In genomic region chr10:74827694-74828093, GRCh38 we compare ENCODE assay signal across 9 cellular contexts. TPM values are rescaled to one million over a fixed set of nuclear protein-coding genes. Genes with fewer than 3 reads are reported as not detected.
DNase-seq lines count a peak whose midpoint lies in the region; ATAC-seq and TF ChIP-seq lines count a peak whose summit lies in the region.
"Had no signal": no experiment of that assay in that cellular context is flagged by ENCODE, and none has a peak within 500 bp of the region (broad histone marks: within the 10 kb centered on the region; RNA-seq: fewer than 3 reads in every experiment).

No MANE protein-coding gene starts in this region.

- no peak for TF ChIP-seq CTCF in transverse colon (IDR thresholded peaks at IDR 0.05)

- H3K9ac ChIP-seq in adipocyte (ENCODE audit: low read length), result no peak overlapping the region

- no peak for TF ChIP-seq EP300 in transverse colon (IDR thresholded peaks at IDR 0.05; ENCODE audit: low read depth)

- in situ Hi-C loops in transverse colon (cut with MboI; ENCODE audit: low pct_ligation_motif_present in 1 of 4, low pct_unique_long_range_greater_than_20kb in 1 of 4, low sequenced_read_pairs in 3 of 4), result no loop called here

- peaks cover 58% of the 10 kb centered on the region for H3K4me1 Mint-ChIP-seq in activated naive CD4-positive, alpha-beta T cell treated with anti-CD3 and anti-CD28 coated beads for 36 hours (ENCODE audit: low read depth)
- peaks cover 31% of the 10 kb centered on the region for H3K4me1 Mint-ChIP-seq in memory B cell

- no peak overlapping the region for H3K27ac Mint-ChIP-seq in activated naive CD4-positive, alpha-beta T cell treated with anti-CD3 and anti-CD28 coated beads for 36 hours
- H3K27ac Mint-ChIP-seq in memory B cell, result peak overlapping the region; percentile 92

- H3K36me3 ChIP-seq in adipocyte (ENCODE audit: control insufficient read depth, insufficient read depth, low read length, severe bottlenecking) (no peaks in the 10 kb centered on the region), transverse colon (no peaks in the 10 kb centered on the region)

- H3K36me3 Mint-ChIP-seq in activated naive CD4-positive, alpha-beta T cell treated with anti-CD3 and anti-CD28 coated beads for 36 hours (ENCODE audit: low read depth), result no peaks in the 10 kb centered on the region
- no peaks in the 10 kb centered on the region for H3K36me3 Mint-ChIP-seq in memory B cell

- H3K27me3 ChIP-seq in adipocyte (replicated peaks; ENCODE audit: control insufficient read depth, insufficient read depth, low read length), result no peaks in the 10 kb centered on the region
- no peaks in the 10 kb centered on the region for H3K27me3 ChIP-seq in transverse colon

- DNase-seq in activated naive CD4-positive, alpha-beta T cell treated with anti-CD3 and anti-CD28 coated beads for 36 hours, result peak; percentile 13
- DNase-seq in activated naive CD4-positive, alpha-beta T cell (lab: John Stamatoyannopoulos, UW), result no peak
- no peak for DNase-seq in adipocyte (ENCODE audit: low read depth)
- DNase-seq in memory B cell (ENCODE audit: low spot score in 2 of 2), result no peak
- DNase-seq in transverse colon, result no peak
- DNase-seq in NCI-H2107 treated with DMSO at 0.1 percent for 48 hours (lab: John Stamatoyannopoulos, UW; ENCODE audit: unreplicated experiment), result no peak
- DNase-seq: NCI-H1694 had no signal

- peak overlapping the region; percentile 98 to 99 (median 99) for H3K27ac ChIP-seq in transverse colon

- H3K27me3 Mint-ChIP-seq in activated naive CD4-positive, alpha-beta T cell treated with anti-CD3 and anti-CD28 coated beads for 36 hours (ENCODE audit: low read depth), result no peaks in the 10 kb centered on the region
- H3K27me3 Mint-ChIP-seq in memory B cell, result no peaks in the 10 kb centered on the region

- intact Hi-C loops in activated naive CD4-positive, alpha-beta T cell treated with anti-CD3 and anti-CD28 coated beads for 36 hours (cut with micrococcal nuclease), result loop anchor here (2.0 to 5.0 kb wide), 7 partner anchors 27 to 1730 kb away; partner anchors contain the start of genes ANXA7, NDST2 and P4HA1
- intact Hi-C loops in transverse colon (cut with DNase I; ENCODE audit: low total_unique reads), result loop anchor here (10.0 kb wide), 2 partner anchors 157 to 407 kb away; partner anchors contain the start of gene COMTD1

- H3K4me1 ChIP-seq in adipocyte (ENCODE audit: control insufficient read depth, insufficient read depth, low read length) (peaks cover 18% of the 10 kb centered on the region), transverse colon (peaks cover 19 to 48% (median 35%) of the 10 kb centered on the region in 4 donors)

- 83 to 86% methylated on average over 6 to 7 of the region's 7 CpGs for WGBS in transverse colon (ENCODE audit: low coverage in 1 of 2), 2 donors

- CTCF ChIA-PET in activated naive CD4-positive, alpha-beta T cell treated with anti-CD3 and anti-CD28 coated beads for 36 hours (lab: Charles Lee), result interaction anchor here (0.7 kb wide), 1 partner anchor 191 kb away, joined by 3 read pairs; no protein-coding TSS in a partner anchor

- H3K9me3 Mint-ChIP-seq in activated naive CD4-positive, alpha-beta T cell treated with anti-CD3 and anti-CD28 coated beads for 36 hours, result no peaks in the 10 kb centered on the region
- H3K9me3 Mint-ChIP-seq in memory B cell, result no peaks in the 10 kb centered on the region

- peak overlapping the region; percentile 92 for H3K4me3 ChIP-seq in adipocyte (ENCODE audit: low read length)
- H3K4me3 ChIP-seq in transverse colon, result peak overlapping the region in 1 of 4 donors; percentile 89

- no peak for ATAC-seq in memory B cell (ENCODE audit: low read depth)
- no peak for ATAC-seq in GM21447 (IDR thresholded peaks at IDR 0.05; ENCODE audit: unreplicated experiment)
- ATAC-seq in GM19452 (IDR thresholded peaks at IDR 0.05; ENCODE audit: unreplicated experiment), result no peak

- H3K4me3 Mint-ChIP-seq in activated naive CD4-positive, alpha-beta T cell treated with anti-CD3 and anti-CD28 coated beads for 36 hours, result peak overlapping the region; percentile 83
- peak overlapping the region; percentile 98 for H3K4me3 Mint-ChIP-seq in memory B cell

- TF ChIP-seq POLR2A in transverse colon (IDR thresholded peaks at IDR 0.05), result no peak

- H3K9me3 ChIP-seq in adipocyte (ENCODE audit: control insufficient read depth, low read length) (no peaks in the 10 kb centered on the region), transverse colon (no peaks in the 10 kb centered on the region)

RNA-seq across cellular contexts. Expression of gene KAT6B, which starts 1.3 kb away (rescaled TPM):
- 10 to 100 TPM; 17.3 to 17.9 TPM for total RNA-seq in activated naive CD4-positive, alpha-beta T cell treated with anti-CD3 and anti-CD28 coated beads for 36 hours
- total RNA-seq in transverse colon, result 10 to 100 TPM; 27.3 to 67.0 (median 54.9) TPM
